28 cellular contexts compared by ENCODE assay signal in the genomic region with DNA sequence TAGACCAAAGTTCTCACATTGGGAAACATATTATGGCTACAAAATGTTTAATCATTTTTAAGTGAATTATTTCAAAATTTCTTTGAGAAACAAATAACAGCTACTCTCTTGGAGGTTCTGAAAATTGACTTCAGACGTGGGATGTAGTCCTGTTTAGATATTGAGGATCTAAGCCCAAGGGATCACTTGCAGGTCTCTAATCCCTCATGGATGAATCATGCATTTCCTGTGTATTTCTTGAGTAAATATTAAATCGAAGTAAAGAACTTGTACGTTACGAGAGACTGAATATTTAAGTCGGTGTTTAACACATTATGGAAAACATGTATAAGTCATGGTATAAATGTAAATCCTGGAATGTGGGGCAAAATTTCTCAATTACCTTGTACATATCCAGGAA.
A peak's percentile ranks its signal among the peaks of the same experiment; 100 is the strongest.
DNase-seq lines count a peak whose midpoint lies in the region; ATAC-seq and TF ChIP-seq lines count a peak whose summit lies in the region.
"Had no signal": no experiment of that assay in that cellular context is flagged by ENCODE, and none has a peak within 500 bp of the region (broad histone marks: within the 10 kb centered on the region; RNA-seq: fewer than 3 reads in every experiment).

No MANE protein-coding gene starts in this region.

- no TSS peak for BruUV-seq in PC-3 (replicated peaks; lab: Mats Ljungman, UMichigan)

- in situ Hi-C loops in GM23248 (cut with MboI) = no loop called here

- POLR2A ChIA-PET in PC-3 (lab: Charles Lee; ENCODE audit: unreplicated experiment) = no interaction called here

- intact Hi-C loops in PC-3 (cut with micrococcal nuclease) (no loop called here), mucosa of descending colon (cut with DNase I, micrococcal nuclease) (no loop called here)

- H3K27ac ChIP-seq in GM23248 = no peak overlapping the region
- peak overlapping the region; percentile 30 for H3K27ac ChIP-seq in PC-3 (ENCODE audit: low read length)
- H3K27ac ChIP-seq in caudate nucleus (ENCODE audit: low read depth, low read length) = no peak overlapping the region
- H3K27ac ChIP-seq: epithelial cell of prostate, gastroesophageal sphincter, stomach, thyroid gland had no signal

- H3F3A ChIP-seq in GM23248 (ENCODE audit: insufficient read depth) (no peaks in the 10 kb centered on the region), PC-3 (ENCODE audit: low read length, unreplicated experiment) (no peaks in the 10 kb centered on the region)

- peak; percentile 12 for DNase-seq in GM23248
- DNase-seq in PC-3 = peak; percentile 46
- peak; percentile 61 for DNase-seq in epithelial cell of esophagus (ENCODE audit: low read depth)
- DNase-seq in retinal pigment epithelial cell (ENCODE audit: low read depth) = peak; percentile 30
- no peak for DNase-seq in mucosa of gallbladder (ENCODE audit: low spot score)
- DNase-seq in mucosa of descending colon = no peak
- DNase-seq in caudate nucleus (lab: John Stamatoyannopoulos, UW) = no peak
- DNase-seq in NCI-H1436 treated with DMSO at 0.1 percent for 48 hours (lab: John Stamatoyannopoulos, UW) = no peak
- DNase-seq: activated CD4-positive, alpha-beta memory T cell treated with anti-CD3 and anti-CD28 coated beads for 36 hours; activated CD4-positive, CD25-positive, alpha-beta regulatory T cell treated with anti-CD3 and anti-CD28 coated beads, Interleukin-2, amount 50 U/mL, for 72 hours; aorta; CD4-positive, alpha-beta memory T cell; effector CD4-positive, alpha-beta T cell; hippocampal formation; left colon; naive B cell; NCI-H1092 treated with DMSO at 0.1 percent for 48 hours; NCI-H2029; NCI-H526 treated with DMSO at 0.1 percent for 48 hours; nucleus accumbens; SK-N-SH; stimulated activated CD4-positive, alpha-beta T cell treated with anti-CD3 and anti-CD28 coated beads, Interleukin-2, amount 100 ng/mL, for 24 hours; stomach; thyroid gland had no signal

- H3K27me3 ChIP-seq in GM23248 (replicated peaks; ENCODE audit: insufficient read depth) (no peaks in the 10 kb centered on the region), PC-3 (ENCODE audit: low read length) (no peaks in the 10 kb centered on the region; the same call in 1 of the 2 replicates)
- H3K27me3 ChIP-seq: gastroesophageal sphincter, stomach, thyroid gland had no signal

- no peaks in the 10 kb centered on the region for H3K9me3 ChIP-seq in GM23248 (ENCODE audit: low read depth)
- H3K9me3 ChIP-seq in PC-3 (ENCODE audit: low read length) = no peaks in the 10 kb centered on the region
- no peaks in the 10 kb centered on the region for H3K9me3 ChIP-seq in mucosa of descending colon
- H3K9me3 ChIP-seq: gastroesophageal sphincter, SK-N-SH, stomach, thyroid gland had no signal

- H3K4me1 ChIP-seq in GM23248 (ENCODE audit: insufficient read depth) (peaks cover 7% of the 10 kb centered on the region; the same call in 1 of the 2 replicates), PC-3 (ENCODE audit: insufficient read depth, low read length) (peaks cover 14% of the 10 kb centered on the region), mucosa of descending colon (ENCODE audit: low read depth) (no peaks in the 10 kb centered on the region)

- H3K4me2 ChIP-seq in GM23248 (ENCODE audit: unreplicated experiment) (no peak overlapping the region), PC-3 (ENCODE audit: low read length) (peak overlapping the region; percentile 30)
- H3K4me2 ChIP-seq: GM23338, SK-N-SH had no signal

- H2AFZ ChIP-seq in GM23248 (no peak overlapping the region), PC-3 (ENCODE audit: low read length) (no peak overlapping the region)
- H2AFZ ChIP-seq: GM23338 had no signal

- ATAC-seq in PC-3 (peak; percentile 48), mucosa of descending colon (no peak)
- ATAC-seq: activated T-helper 17 cell treated with anti-CD3 and anti-CD28 coated beads, Interleukin-2, amount 50 U/mL, for 72 hours; gastroesophageal sphincter; GM23338; left colon had no signal

- H3K9ac ChIP-seq in GM23248 (no peak overlapping the region), PC-3 (ENCODE audit: low read length) (no peak overlapping the region)
- H3K9ac ChIP-seq: SK-N-SH had no signal

- CTCF ChIA-PET in PC-3 (lab: Charles Lee) = no interaction called here

- H4K20me1 ChIP-seq in GM23248 (ENCODE audit: insufficient read depth) (no peaks in the 10 kb centered on the region), PC-3 (ENCODE audit: low read length) (no peaks in the 10 kb centered on the region)

- no peaks in the 10 kb centered on the region for H3K36me3 ChIP-seq in GM23248 (ENCODE audit: low read depth)
- no peaks in the 10 kb centered on the region for H3K36me3 ChIP-seq in PC-3 (ENCODE audit: low read depth, low read length)
- no peaks in the 10 kb centered on the region for H3K36me3 ChIP-seq in mucosa of descending colon (ENCODE audit: low read depth)
- H3K36me3 ChIP-seq: gastroesophageal sphincter, stomach, thyroid gland had no signal

- no peak overlapping the region for H3K4me3 ChIP-seq in GM23248
- no peak overlapping the region for H3K4me3 ChIP-seq in PC-3 (ENCODE audit: low read length)
- no peak overlapping the region for H3K4me3 ChIP-seq in epithelial cell of esophagus (ENCODE audit: low read length)
- no peak overlapping the region for H3K4me3 ChIP-seq in retinal pigment epithelial cell (ENCODE audit: low read length)
- no peak overlapping the region for H3K4me3 ChIP-seq in mucosa of descending colon
- H3K4me3 ChIP-seq: gastroesophageal sphincter, GM23338, stomach, thyroid gland had no signal

- H3K79me2 ChIP-seq in GM23248 (ENCODE audit: insufficient read depth) (no peaks in the 10 kb centered on the region), PC-3 (ENCODE audit: low read length) (no peaks in the 10 kb centered on the region)

- TF ChIP-seq CTCF in PC-3 (conservative IDR thresholded peaks at IDR 0.05; ENCODE audit: low read depth, low read length) = no peak
- no peak for TF ChIP-seq CTCF in epithelial cell of esophagus (IDR thresholded peaks at IDR 0.05; ENCODE audit: insufficient read depth, low read depth, low read length, missing control alignments)
- no peak for TF ChIP-seq CTCF in retinal pigment epithelial cell (conservative IDR thresholded peaks at IDR 0.05; ENCODE audit: low read depth, low read length)
- TF ChIP-seq CTCF in mucosa of descending colon (IDR thresholded peaks at IDR 0.05) = no peak

- WGBS in GM23248 (ENCODE audit: low coverage in 1 of 2, low lambda C conversion rate in 2 of 2, missing lambda C conversion rate in 2 of 2), 2 experiments = 53 to 56% methylated on average over 5 of the region's 5 CpGs

- H3K9me2 ChIP-seq in GM23248 (ENCODE audit: insufficient read depth) (no peaks in the 10 kb centered on the region), PC-3 (replicated peaks; ENCODE audit: low read length) (no peaks in the 10 kb centered on the region)

Comparison
In these comparisons a context has a peak if more than half of its experiments do, and no peak if none do; other contexts are left out.
1. DNase-seq: peak in GM23248 (single experiment), PC-3 (single experiment), epithelial cell of esophagus (single experiment) and retinal pigment epithelial cell (single experiment); none in mucosa of gallbladder (single experiment), mucosa of descending colon (0 of 3), caudate nucleus (0 of 61) and NCI-H1436 treated with DMSO at 0.1 percent for 48 hours (single experiment).